20 cellular contexts compared by ENCODE assay signal in genomic region chr19:43331435-43332010, GRCh38.
DNase-seq lines count a peak whose midpoint lies in the region; ATAC-seq and FAIRE-seq lines count a peak whose summit lies in the region.
"Had no signal": no experiment of that assay in that cellular context is flagged by ENCODE, and none has a peak within 500 bp of the region (broad histone marks: within the 10 kb centered on the region; RNA-seq: fewer than 3 reads in every experiment).

No MANE protein-coding gene starts in this region.

- DNase-seq in HTR-8/SVneo (ENCODE audit: insufficient read length, low spot score) (no peak), NCI-H69 (lab: John Stamatoyannopoulos, UW) (peak; percentile 28), cerebellar cortex (ENCODE audit: low spot score) (peak; percentile 62), HPDE6-E6E7 (ENCODE audit: extremely low spot score) (no peak)
- DNase-seq in activated CD8-positive, alpha-beta memory T cell treated with anti-CD3 and anti-CD28 coated beads, Interleukin-2, amount 50 U/mL, for 48 hours = no peak
- DNase-seq: ACHN, C1 segment of cervical spinal cord, DMS79, HCEC 1CT, KBM-7, NCI-H1092 treated with DMSO at 0.1 percent for 48 hours, NCI-H146, NCI-H2029 treated with DMSO at 0.1 percent for 48 hours, NCI-H446 treated with DMSO at 0.1 percent for 48 hours, NCI-H774, PC-3, SIG-M5, T1000 had no signal

- peak; percentile 94 for FAIRE-seq in HTR-8/SVneo (lab: Jason Lieb, UNC)

- ATAC-seq in GM21390 (IDR thresholded peaks at IDR 0.05; ENCODE audit: unreplicated experiment) = no peak
- no peak for ATAC-seq in GM21723 (IDR thresholded peaks at IDR 0.05; ENCODE audit: unreplicated experiment)
- ATAC-seq: PC-3 had no signal

Comparison
In these comparisons a context has a peak if more than half of its experiments do, and no peak if none do; other contexts are left out.
1. DNase-seq: peak in NCI-H69 (single experiment) and cerebellar cortex (single experiment); none in HTR-8/SVneo (single experiment), activated CD8-positive, alpha-beta memory T cell treated with anti-CD3 and anti-CD28 coated beads, Interleukin-2, amount 50 U/mL, for 48 hours (single experiment) and HPDE6-E6E7 (single experiment).